ENCODE assay signal across 8 cellular contexts in genomic region chr19:11694533-11695439, GRCh38. TPM values are rescaled to one million over a fixed set of nuclear protein-coding genes. Genes with fewer than 3 reads are reported as not detected.
A peak's percentile ranks its signal among the peaks of the same experiment; 100 is the strongest.
DNase-seq lines count a peak whose midpoint lies in the region; ATAC-seq and TF ChIP-seq lines count a peak whose summit lies in the region.

No MANE protein-coding gene starts in this region.

- intact Hi-C loops in PC-3 (cut with micrococcal nuclease): no loop called here
- intact Hi-C loops in esophagus muscularis mucosa (cut with DNase I): loop anchor here (5.0 kb wide), 1 partner anchor 43 kb away; the partner anchor contains the start of gene ZNF823

- POLR2A ChIA-PET in PC-3 (lab: Charles Lee; ENCODE audit: unreplicated experiment): no interaction called here

- peak; percentile 95 for ATAC-seq in PC-3
- ATAC-seq in activated T-cell treated with anti-CD3 and anti-CD28 coated beads, Interleukin-2, amount 50 U/mL, for 4 hours: peak; percentile 97 to 99

- H3K9ac ChIP-seq in PC-3 (ENCODE audit: low read length): peak overlapping the region; percentile 63

- peaks cover 51% of the 10 kb centered on the region for H3K27me3 Mint-ChIP-seq in activated T-cell treated with anti-CD3 and anti-CD28 coated beads, Interleukin-2, amount 50 U/mL, for 4 hours (ENCODE audit: low read depth)

- TF ChIP-seq EP300 in esophagus muscularis mucosa (IDR thresholded peaks at IDR 0.05): no peak

- H3K4me1 Mint-ChIP-seq in activated T-cell treated with anti-CD3 and anti-CD28 coated beads, Interleukin-2, amount 50 U/mL, for 4 hours (ENCODE audit: low read depth): peaks cover 14% of the 10 kb centered on the region

- CTCF ChIA-PET in PC-3 (lab: Charles Lee): interaction anchor here (1.5 kb wide), 1 partner anchor 103 kb away, joined by 3 read pairs; no protein-coding TSS in a partner anchor

- peaks cover under 1% of the 10 kb centered on the region; the same call in 1 of the 2 replicates for H3K36me3 ChIP-seq in PC-3 (ENCODE audit: low read depth, low read length)
- H3K36me3 ChIP-seq in esophagus muscularis mucosa: no peaks in the 10 kb centered on the region
- H3K36me3 ChIP-seq in muscle layer of duodenum (ENCODE audit: control insufficient read depth in 1 of 2, insufficient read depth in 2 of 2, low read length in 2 of 2): no peaks in the 10 kb centered on the region

- H3K27ac ChIP-seq in PC-3 (ENCODE audit: low read length): no peak overlapping the region
- peak overlapping the region; percentile 59 to 79 (median 71) for H3K27ac ChIP-seq in esophagus muscularis mucosa (replicated peaks in 1 of 4)
- no peak overlapping the region for H3K27ac ChIP-seq in muscle layer of duodenum (ENCODE audit: low read length)

- DNase-seq in AG09319 (ENCODE audit: extremely low read depth, low read depth) (peak; percentile 75), GM19240 (ENCODE audit: insufficient read length, low spot score) (peak; percentile 65), HUDEP-2 (lab: John Stamatoyannopoulos, UW; ENCODE audit: unreplicated experiment in 76 of 76) (peak in 41 of 76 experiments; percentile 9 to 86 (median 42)), PC-3 (peak; percentile 97), esophagus muscularis mucosa (ENCODE audit: extremely low spot score) (peak; percentile 99)
- DNase-seq in activated T-cell treated with anti-CD3 and anti-CD28 coated beads, Interleukin-2, amount 50 U/mL, for 4 hours: peak; percentile 67
- DNase-seq in stimulated activated CD8-positive, alpha-beta memory T cell treated with anti-CD3 and anti-CD28 coated beads, Interleukin-4, amount 100 ng/mL, for 48 hours: peak; percentile 97

- no peak for TF ChIP-seq POLR2A in esophagus muscularis mucosa (IDR thresholded peaks at IDR 0.05; ENCODE audit: low read depth)

- H3K4me2 ChIP-seq in PC-3 (ENCODE audit: low read length): peak overlapping the region; percentile 78

- H3F3A ChIP-seq in PC-3 (ENCODE audit: low read length, unreplicated experiment): no peaks in the 10 kb centered on the region

- peak overlapping the region; percentile 83 for H3K4me3 ChIP-seq in PC-3 (ENCODE audit: low read length)
- H3K4me3 ChIP-seq in esophagus muscularis mucosa: peak overlapping the region; percentile 62 to 82 (median 72)
- H3K4me3 ChIP-seq in muscle layer of duodenum (ENCODE audit: low read depth in 1 of 2, low read length in 2 of 2): peak overlapping the region; percentile 69 to 91

- no peaks in the 10 kb centered on the region for H3K79me2 ChIP-seq in PC-3 (ENCODE audit: low read length)

- H3K9me3 Mint-ChIP-seq in activated T-cell treated with anti-CD3 and anti-CD28 coated beads, Interleukin-2, amount 50 U/mL, for 4 hours: no peaks in the 10 kb centered on the region

- H3K4me3 Mint-ChIP-seq in activated T-cell treated with anti-CD3 and anti-CD28 coated beads, Interleukin-2, amount 50 U/mL, for 4 hours: peak overlapping the region; percentile 88

- TF ChIP-seq CTCF in AG09319 (IDR thresholded peaks at IDR 0.05; ENCODE audit: low read depth, low read length) (no peak), PC-3 (conservative IDR thresholded peaks at IDR 0.05; ENCODE audit: low read depth, low read length) (no peak), esophagus muscularis mucosa (IDR thresholded peaks at IDR 0.05) (no peak)

- no TSS peak for BruUV-seq in PC-3 (replicated peaks; lab: Mats Ljungman, UMichigan)

- peaks cover 9% of the 10 kb centered on the region; the same call in 1 of the 2 replicates for H3K4me1 ChIP-seq in PC-3 (ENCODE audit: insufficient read depth, low read length)
- H3K4me1 ChIP-seq in esophagus muscularis mucosa: peaks cover 7 to 18% (median 15%) of the 10 kb centered on the region in 4 donors
- H3K4me1 ChIP-seq in muscle layer of duodenum (ENCODE audit: control insufficient read depth in 1 of 2, insufficient read depth in 2 of 2, low read length in 2 of 2): peaks cover 0 to 4% of the 10 kb centered on the region in 2 donors

- WGBS in esophagus muscularis mucosa: under 1% methylated on average over 24 of the region's 61 CpGs

- 0 out of 2 replicates have a peak, but pooled peaks cover under 1% of the 10 kb centered on the region for H3K9me3 ChIP-seq in PC-3 (ENCODE audit: low read length)
- H3K9me3 ChIP-seq in esophagus muscularis mucosa: no peaks in the 10 kb centered on the region
- no peaks in the 10 kb centered on the region for H3K9me3 ChIP-seq in muscle layer of duodenum (ENCODE audit: control insufficient read depth in 1 of 2, low read length in 2 of 2)

- H3K27me3 ChIP-seq in PC-3 (ENCODE audit: low read length) (no peaks in the 10 kb centered on the region), esophagus muscularis mucosa (no peaks in the 10 kb centered on the region), muscle layer of duodenum (ENCODE audit: low read depth, low read length) (no peaks in the 10 kb centered on the region)

- peak overlapping the region; percentile 94 for H2AFZ ChIP-seq in PC-3 (ENCODE audit: low read length)

- H4K20me1 ChIP-seq in PC-3 (ENCODE audit: low read length): no peaks in the 10 kb centered on the region

- no peaks in the 10 kb centered on the region for H3K36me3 Mint-ChIP-seq in activated T-cell treated with anti-CD3 and anti-CD28 coated beads, Interleukin-2, amount 50 U/mL, for 4 hours (ENCODE audit: insufficient read depth)

- no peaks in the 10 kb centered on the region for H3K9me2 ChIP-seq in PC-3 (replicated peaks; ENCODE audit: low read length)

RNA-seq across cellular contexts. Expression of gene ZNF823, which starts 44.0 kb away (rescaled TPM):
- 5.1 and 5.6 TPM in 2 replicates for total RNA-seq in PC-3 (2014; rRNA removed)
- total RNA-seq in activated T-cell treated with anti-CD3 and anti-CD28 coated beads, Interleukin-2, amount 50 U/mL, for 4 hours: 1 to 10 TPM; 1.3 to 2.9 (median 1.3) TPM
- total RNA-seq in esophagus muscularis mucosa: 1 to 10 TPM; 3.1 to 6.7 (median 5.0) TPM

Comparison
In these comparisons a context has a peak if more than half of its experiments do, and no peak if none do; other contexts are left out.
1. DNase-seq: peak in every context shown above with its lines; median percentile 99 in esophagus muscularis mucosa; 97 in PC-3; 97 in stimulated activated CD8-positive, alpha-beta memory T cell treated with anti-CD3 and anti-CD28 coated beads, Interleukin-4, amount 100 ng/mL, for 48 hours; 75 in AG09319; 67 in activated T-cell treated with anti-CD3 and anti-CD28 coated beads, Interleukin-2, amount 50 U/mL, for 4 hours; 65 in GM19240; 42 in HUDEP-2.
2. H3K27ac ChIP-seq: peak in esophagus muscularis mucosa (4 of 4); none in PC-3 (single experiment) and muscle layer of duodenum (single experiment).
3. Peak in every context shown above with its lines, with median percentiles within 50 percentile points of each other: H3K4me3 ChIP-seq.